In genomic region chr15:26682765-26683164, GRCh38 we compare ENCODE assay signal across 1 cellular context.
TF ChIP-seq lines count a peak whose summit lies in the region.

No MANE protein-coding gene starts in this region.

TF ChIP-seq in GM23338, 12 proteins besides CTCF, POLR2A, EP300 and RAD21 (continued from another document):
- TF ChIP-seq ZNF462 (CRISPR knock-in tag; IDR thresholded peaks at IDR 0.05) = no peak
- no peak for TF ChIP-seq ZNF114 (CRISPR knock-in tag; IDR thresholded peaks at IDR 0.05)
- TF ChIP-seq EZH2 (IDR thresholded peaks at IDR 0.05; ENCODE audit: low read depth, unreplicated experiment) = no peak
- TF ChIP-seq NANOG (IDR thresholded peaks at IDR 0.05; ENCODE audit: borderline replicate concordance) = no peak
- TF ChIP-seq ZNF331 (CRISPR knock-in tag; IDR thresholded peaks at IDR 0.05; ENCODE audit: low read depth) = no peak
- no peak for TF ChIP-seq JUNB (IDR thresholded peaks at IDR 0.05; ENCODE audit: unreplicated experiment)
- no peak for TF ChIP-seq CREB1 (CRISPR knock-in tag; IDR thresholded peaks at IDR 0.05; ENCODE audit: low read depth)
- no peak for TF ChIP-seq POLR2AphosphoS5 (IDR thresholded peaks at IDR 0.05; ENCODE audit: low read depth)
TF ChIP-seq in GM23338: peak in this region for 0.
